In the genomic region with DNA sequence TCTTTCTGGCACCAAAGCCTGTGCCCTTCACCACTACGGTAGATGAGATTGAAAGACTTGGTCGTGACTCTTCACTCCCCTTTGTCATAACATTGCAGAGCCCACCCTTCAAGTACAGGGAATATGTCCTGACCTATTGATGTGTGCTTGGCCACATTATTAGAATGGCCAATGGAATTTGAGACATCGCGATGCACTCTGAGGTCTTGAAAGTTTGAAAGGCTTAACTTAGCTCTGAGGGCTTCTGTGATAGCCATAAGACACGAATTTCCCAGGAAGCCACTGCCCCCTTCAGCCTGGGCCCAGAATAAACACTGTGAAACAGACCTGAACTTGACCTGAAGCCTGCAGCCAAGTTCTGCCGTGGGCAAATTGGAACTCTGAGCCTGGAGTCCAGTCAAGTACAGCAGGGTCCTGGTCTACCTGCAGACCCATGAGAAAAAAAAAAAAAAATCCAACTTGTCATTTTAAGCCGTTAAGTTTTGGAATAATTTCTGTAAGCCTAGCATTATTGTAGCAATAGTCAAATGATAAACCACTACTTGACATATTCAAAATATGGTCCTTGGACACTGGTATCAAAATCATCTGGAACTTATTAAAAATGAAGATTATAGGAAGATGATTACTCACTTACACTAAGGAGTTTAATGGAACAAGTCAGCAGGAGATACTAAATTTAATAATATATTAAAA, we compare ENCODE assay signal across 8 cellular contexts. TPM values are rescaled to one million over a fixed set of nuclear protein-coding genes. Genes with fewer than 3 reads are reported as not detected.
DNase-seq lines count a peak whose midpoint lies in the region; ATAC-seq and TF ChIP-seq lines count a peak whose summit lies in the region.

No MANE protein-coding gene starts in this region.

- H3K27ac ChIP-seq in muscle layer of colon (ENCODE audit: low read depth, low read length), result no peak overlapping the region

- TF ChIP-seq POLR2A in erythroblast (IDR thresholded peaks at IDR 0.05; ENCODE audit: low read length), result no peak

- in situ Hi-C loops in GM13977 (cut with MboI; ENCODE audit: low pct_unique_long_range_greater_than_20kb, low sequenced_read_pairs, unreplicated experiment), result loop anchor here (10.0 kb wide), 1 partner anchor 388 kb away; a partner anchor contains a TSS

- H3K9ac ChIP-seq in muscle layer of colon (ENCODE audit: low read length), result peak overlapping the region; percentile 24

- H3K4me1 ChIP-seq in muscle layer of colon (ENCODE audit: insufficient read depth, low read length), result peaks cover 18% of the 10 kb centered on the region

- DNase-seq in AML-193 (lab: John Stamatoyannopoulos, UW) (peak; percentile 85 to 89), GM13977 (ENCODE audit: low spot score) (peak; percentile 64), SW 1271 (lab: John Stamatoyannopoulos, UW) (peak; percentile 8 to 51), erythroblast (lab: John Stamatoyannopoulos, UW) (peak; percentile 69 to 76), NCI-H2171 (lab: John Stamatoyannopoulos, UW) (no peak)
- peak; percentile 27 for DNase-seq in Jurkat, Clone E6-1 (ENCODE audit: low read depth, low spot score)

- no peaks in the 10 kb centered on the region for H3K27me3 ChIP-seq in muscle layer of colon (ENCODE audit: control insufficient read depth in 1 of 2, insufficient read depth in 2 of 2, low read length in 2 of 2)

- H3K9me3 ChIP-seq in muscle layer of colon (ENCODE audit: low read length), result no peaks in the 10 kb centered on the region

- TF ChIP-seq CTCF in GM13977 (IDR thresholded peaks at IDR 0.05; ENCODE audit: extremely low read depth, insufficient read depth, missing control alignments), result peak; percentile 71

- no peak overlapping the region for H3K4me3 ChIP-seq in Jurkat, Clone E6-1 (ENCODE audit: low read length)
- H3K4me3 ChIP-seq in muscle layer of colon (ENCODE audit: low read depth in 1 of 2, low read length in 2 of 2), result peak overlapping the region in 1 of 2 donors; percentile 20

- no peak for ATAC-seq in GM18502 (IDR thresholded peaks at IDR 0.05; ENCODE audit: poor library complexity, unreplicated experiment)

- H3K36me3 ChIP-seq in muscle layer of colon (ENCODE audit: insufficient read depth, low read length), result no peaks in the 10 kb centered on the region

RNA-seq across cellular contexts. Expression of a gene that starts 36.9 kb away (rescaled TPM):
- polyA plus RNA-seq in Jurkat, Clone E6-1 (2012; ENCODE audit: insufficient read depth, insufficient read length), result 8.4 TPM
